ENCODE assay signal across 1 cellular context in genomic region chr15:88981244-88982215, GRCh38.
TF ChIP-seq lines count a peak whose summit lies in the region.

No MANE protein-coding gene starts in this region.

TF ChIP-seq in GM12878, 131 proteins besides CTCF, POLR2A, EP300 and RAD21:
- TF ChIP-seq ZNF274 (IDR thresholded peaks at IDR 0.05; ENCODE audit: insufficient read depth, insufficient read length): no peak
- TF ChIP-seq ZNF217 (IDR thresholded peaks at IDR 0.05): no peak
- TF ChIP-seq RB1 (IDR thresholded peaks at IDR 0.05; ENCODE audit: borderline replicate concordance): no peak
- TF ChIP-seq E4F1 (IDR thresholded peaks at IDR 0.05; ENCODE audit: borderline replicate concordance, partially characterized antibody): no peak
- no peak for TF ChIP-seq MAX (IDR thresholded peaks at IDR 0.05; ENCODE audit: low read depth, low read length)
- TF ChIP-seq RBBP5 (conservative IDR thresholded peaks at IDR 0.05): no peak
